In genomic region chr19:50330365-50331078, GRCh38 we compare ENCODE assay signal across 8 cellular contexts. TPM values are rescaled to one million over a fixed set of nuclear protein-coding genes. Genes with fewer than 3 reads are reported as not detected.
A peak's percentile ranks its signal among the peaks of the same experiment; 100 is the strongest.
DNase-seq lines count a peak whose midpoint lies in the region; ATAC-seq and TF ChIP-seq lines count a peak whose summit lies in the region.

No MANE protein-coding gene starts in this region.

- no peaks in the 10 kb centered on the region for H3K9me3 ChIP-seq in endocrine pancreas (ENCODE audit: control insufficient read depth, low read length)
- no peaks in the 10 kb centered on the region for H3K9me3 ChIP-seq in muscle layer of duodenum (ENCODE audit: control insufficient read depth in 1 of 2, low read length in 2 of 2)

- peaks cover 7% of the 10 kb centered on the region for H3K9me3 Mint-ChIP-seq in activated CD8-positive, alpha-beta T cell treated with anti-CD3 and anti-CD28 coated beads for 36 hours

- peak; percentile 39 for ATAC-seq in HG02885 (IDR thresholded peaks at IDR 0.05; ENCODE audit: poor library complexity, unreplicated experiment)
- peak; percentile 68 for ATAC-seq in activated CD8-positive, alpha-beta T cell treated with anti-CD3 and anti-CD28 coated beads for 36 hours
- no peak for ATAC-seq in HG03159 (IDR thresholded peaks at IDR 0.05; ENCODE audit: unreplicated experiment)

- peaks cover 65% of the 10 kb centered on the region for H3K4me1 Mint-ChIP-seq in activated CD8-positive, alpha-beta T cell treated with anti-CD3 and anti-CD28 coated beads for 36 hours (ENCODE audit: low read depth)

- CTCF ChIA-PET in activated CD8-positive, alpha-beta T cell treated with anti-CD3 and anti-CD28 coated beads for 36 hours (lab: Charles Lee) = interaction anchor here (1.0 kb wide), 1 partner anchor 195 kb away, joined by 3 read pairs; no protein-coding TSS in a partner anchor

- H3K27me3 ChIP-seq in endocrine pancreas (ENCODE audit: control insufficient read depth, insufficient read depth, low read length) (no peaks in the 10 kb centered on the region), muscle layer of duodenum (ENCODE audit: low read depth, low read length) (peaks cover 42% of the 10 kb centered on the region)

- TF ChIP-seq CTCF in activated CD8-positive, alpha-beta T cell treated with anti-CD3 and anti-CD28 coated beads for 36 hours (IDR thresholded peaks at IDR 0.05) = no peak

- H3K27ac ChIP-seq in muscle layer of duodenum (ENCODE audit: low read length) = no peak overlapping the region

- POLR2A ChIA-PET in activated CD8-positive, alpha-beta T cell treated with anti-CD3 and anti-CD28 coated beads for 36 hours (lab: Charles Lee) = no interaction called here

- H3K4me3 Mint-ChIP-seq in activated CD8-positive, alpha-beta T cell treated with anti-CD3 and anti-CD28 coated beads for 36 hours = peak overlapping the region; percentile 56

- no peak overlapping the region for H3K4me3 ChIP-seq in endocrine pancreas (ENCODE audit: control insufficient read depth, insufficient read depth, low read length)
- peak overlapping the region; percentile 3 to 51 for H3K4me3 ChIP-seq in muscle layer of duodenum (ENCODE audit: low read depth in 1 of 2, low read length in 2 of 2)

- H3K9ac ChIP-seq in endocrine pancreas (ENCODE audit: control insufficient read depth, insufficient read depth, low read length) = peak overlapping the region; percentile 44

- H3K36me3 ChIP-seq in endocrine pancreas (ENCODE audit: control insufficient read depth, insufficient read depth, low read length) = no peaks in the 10 kb centered on the region
- no peaks in the 10 kb centered on the region for H3K36me3 ChIP-seq in muscle layer of duodenum (ENCODE audit: control insufficient read depth in 1 of 2, insufficient read depth in 2 of 2, low read length in 2 of 2)

- H3K36me3 Mint-ChIP-seq in activated CD8-positive, alpha-beta T cell treated with anti-CD3 and anti-CD28 coated beads for 36 hours (ENCODE audit: low read depth) = peaks cover 10% of the 10 kb centered on the region

- peak; percentile 70 for DNase-seq in DMS53 treated with DMSO at 0.1 percent for 48 hours (lab: John Stamatoyannopoulos, UW; ENCODE audit: unreplicated experiment)
- peak; percentile 89 to 95 for DNase-seq in NCI-H446 (lab: John Stamatoyannopoulos, UW)
- DNase-seq in activated CD8-positive, alpha-beta T cell treated with anti-CD3 and anti-CD28 coated beads for 36 hours = peak; percentile 86
- DNase-seq in stimulated activated CD8-positive, alpha-beta memory T cell treated with anti-CD3 and anti-CD28 coated beads, Interleukin-4, amount 100 ng/mL, for 24 hours (ENCODE audit: low read depth) = peak; percentile 61

- intact Hi-C loops in activated CD8-positive, alpha-beta T cell treated with anti-CD3 and anti-CD28 coated beads for 36 hours (cut with micrococcal nuclease) = no loop called here

- H3K4me1 ChIP-seq in endocrine pancreas (ENCODE audit: control insufficient read depth, insufficient read depth, low read length) (no peaks in the 10 kb centered on the region), muscle layer of duodenum (ENCODE audit: control insufficient read depth in 1 of 2, insufficient read depth in 2 of 2, low read length in 2 of 2) (peaks cover 6 to 48% of the 10 kb centered on the region in 2 donors)

- peaks cover 69% of the 10 kb centered on the region for H3K27me3 Mint-ChIP-seq in activated CD8-positive, alpha-beta T cell treated with anti-CD3 and anti-CD28 coated beads for 36 hours

- H3K27ac Mint-ChIP-seq in activated CD8-positive, alpha-beta T cell treated with anti-CD3 and anti-CD28 coated beads for 36 hours = peak overlapping the region; percentile 42

RNA-seq across cellular contexts. Expression of gene KCNC3, which starts 1.3 kb away (rescaled TPM):
- total RNA-seq in activated CD8-positive, alpha-beta T cell treated with anti-CD3 and anti-CD28 coated beads for 36 hours = under 1 TPM; 0.77 to 0.81 TPM

RNA-seq across cellular contexts. Expression of gene NAPSA, which starts 34.9 kb away (rescaled TPM):
- 10 to 100 TPM; 18.3 to 20.0 TPM for total RNA-seq in activated CD8-positive, alpha-beta T cell treated with anti-CD3 and anti-CD28 coated beads for 36 hours

RNA-seq across cellular contexts. Expression of gene NR1H2, which starts 45.7 kb away (rescaled TPM):
- total RNA-seq in activated CD8-positive, alpha-beta T cell treated with anti-CD3 and anti-CD28 coated beads for 36 hours = 10 to 100 TPM; 50.9 to 52.3 TPM

RNA-seq across cellular contexts. Expression of gene POLD1, which starts 53.6 kb away (rescaled TPM):
- total RNA-seq in activated CD8-positive, alpha-beta T cell treated with anti-CD3 and anti-CD28 coated beads for 36 hours = 100 to 1,000 TPM; 214 to 215 TPM
